ENCODE assay signal across 14 cellular contexts in the genomic region with DNA sequence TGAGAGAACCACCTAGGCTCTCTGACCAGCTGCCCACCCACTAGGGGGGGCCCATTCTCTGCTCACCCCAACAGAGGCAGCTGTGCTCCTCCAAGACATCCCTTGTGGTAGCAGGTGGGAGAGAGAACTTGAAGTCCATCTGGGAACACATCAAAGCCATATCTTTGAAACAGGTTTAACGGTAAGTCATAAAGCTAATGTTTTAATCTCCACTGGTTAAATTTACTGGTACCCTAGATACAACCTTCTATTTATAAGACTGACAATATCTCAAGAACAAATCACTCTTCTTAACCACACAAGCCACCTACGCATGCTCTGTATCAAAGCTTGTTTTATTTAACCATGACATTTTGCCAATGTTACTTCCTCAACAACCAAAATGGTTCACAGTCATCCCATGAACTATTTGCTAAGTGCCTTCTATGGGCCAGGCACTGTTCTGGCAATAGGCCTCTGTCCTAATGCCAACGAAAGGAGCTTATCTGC. TPM values are rescaled to one million over a fixed set of nuclear protein-coding genes. Genes with fewer than 3 reads are reported as not detected.
DNase-seq lines count a peak whose midpoint lies in the region; ATAC-seq, FAIRE-seq and TF ChIP-seq lines count a peak whose summit lies in the region.
"Had no signal": no experiment of that assay in that cellular context is flagged by ENCODE, and none has a peak within 500 bp of the region (broad histone marks: within the 10 kb centered on the region; RNA-seq: fewer than 3 reads in every experiment).

No MANE protein-coding gene starts in this region.

- peak overlapping the region; percentile 24 to 85 for H3K27ac Mint-ChIP-seq in activated naive CD4-positive, alpha-beta T cell treated with anti-CD3 and anti-CD28 coated beads, Interleukin-2, amount 50 U/mL, for 72 hours
- H3K27ac Mint-ChIP-seq in activated naive CD4-positive, alpha-beta T cell treated with anti-CD3 and anti-CD28 coated beads, Interleukin-2, amount 10 ng/mL, durations not matched to agents 7 days and 5 days = no peak overlapping the region
- H3K27ac Mint-ChIP-seq in WTC11 = no peak overlapping the region

- H3K4me1 ChIP-seq in foreskin keratinocyte = no peaks in the 10 kb centered on the region
- H3K4me1 ChIP-seq: upper lobe of right lung had no signal

- no peak for DNase-seq in activated naive CD4-positive, alpha-beta T cell treated with anti-CD3 and anti-CD28 coated beads, Interleukin-2, amount 50 U/mL, for 72 hours (ENCODE audit: low spot score in 2 of 2)
- DNase-seq in activated naive CD4-positive, alpha-beta T cell treated with anti-CD3 and anti-CD28 coated beads, Interleukin-2, amount 10 ng/mL, durations not matched to agents 7 days and 5 days = no peak
- DNase-seq in WTC11 (ENCODE audit: low spot score) (no peak), foreskin keratinocyte (no peak), pons (ENCODE audit: low spot score) (no peak), GM12891 (ENCODE audit: insufficient read length, low spot score) (no peak), nucleus accumbens (lab: John Stamatoyannopoulos, UW) (no peak)
- no peak for DNase-seq in stimulated activated naive CD8-positive, alpha-beta T cell treated with anti-CD3 and anti-CD28 coated beads, Interleukin-15, Interleukin-2, amounts not matched to agents 100 U/mL and 50 U/mL, for 24 hours
- DNase-seq: DMS79 treated with DMSO at 0.1 percent for 48 hours; effector CD4-positive, alpha-beta T cell; foreskin melanocyte; mucosa of descending colon; posterior cingulate gyrus; upper lobe of right lung had no signal

- H3K27me3 Mint-ChIP-seq in activated naive CD4-positive, alpha-beta T cell treated with anti-CD3 and anti-CD28 coated beads, Interleukin-2, amount 10 ng/mL, durations not matched to agents 7 days and 5 days = no peaks in the 10 kb centered on the region
- H3K27me3 Mint-ChIP-seq in WTC11 (ENCODE audit: low read depth) = no peaks in the 10 kb centered on the region

- H3K36me3 Mint-ChIP-seq in activated naive CD4-positive, alpha-beta T cell treated with anti-CD3 and anti-CD28 coated beads, Interleukin-2, amount 50 U/mL, for 72 hours = peaks cover 31 to 61% of the 10 kb centered on the region in 2 donors
- H3K36me3 Mint-ChIP-seq in activated naive CD4-positive, alpha-beta T cell treated with anti-CD3 and anti-CD28 coated beads, Interleukin-2, amount 10 ng/mL, durations not matched to agents 7 days and 5 days = peaks cover 54% of the 10 kb centered on the region
- H3K36me3 Mint-ChIP-seq in WTC11 = peaks cover 49% of the 10 kb centered on the region

- no peak for TF ChIP-seq CTCF in WTC11 (IDR thresholded peaks at IDR 0.05)
- TF ChIP-seq CTCF in foreskin keratinocyte (conservative IDR thresholded peaks at IDR 0.05) = peak; percentile 18

- H3K27ac ChIP-seq in foreskin keratinocyte = no peak overlapping the region
- H3K27ac ChIP-seq: upper lobe of right lung had no signal

- peak; percentile 71 to 74 for ATAC-seq in activated naive CD4-positive, alpha-beta T cell treated with anti-CD3 and anti-CD28 coated beads, Interleukin-2, amount 50 U/mL, for 72 hours
- ATAC-seq in WTC11 (peak; percentile 28; the same call in 1 of the 2 replicates), foreskin keratinocyte (no peak)
- ATAC-seq in stimulated activated naive CD8-positive, alpha-beta T cell treated with anti-CD3 and anti-CD28 coated beads, Interleukin-15, Interleukin-2, amounts not matched to agents 100 U/mL and 50 U/mL, for 24 hours = peak; percentile 72
- ATAC-seq: mucosa of descending colon, upper lobe of right lung had no signal

- no peaks in the 10 kb centered on the region for H3K27me3 ChIP-seq in foreskin keratinocyte
- H3K27me3 ChIP-seq: upper lobe of right lung had no signal

- POLR2A ChIA-PET in WTC11 (lab: Charles Lee) = no interaction called here

- CTCF ChIA-PET in activated naive CD4-positive, alpha-beta T cell treated with anti-CD3 and anti-CD28 coated beads, Interleukin-2, amount 10 ng/mL, durations not matched to agents 7 days and 5 days (lab: Charles Lee) = interaction anchor here (0.8 to 1.3 kb wide), 5 partner anchors 16 to 308 kb away, joined by 3 to 5 read pairs (median 4); no protein-coding TSS in a partner anchor
- CTCF ChIA-PET in WTC11 (lab: Charles Lee) = interaction anchor here (1.1 kb wide), 1 partner anchor 85 kb away, joined by 3 read pairs; no protein-coding TSS in a partner anchor

- peaks cover 10% of the 10 kb centered on the region for H3K4me1 Mint-ChIP-seq in activated naive CD4-positive, alpha-beta T cell treated with anti-CD3 and anti-CD28 coated beads, Interleukin-2, amount 10 ng/mL, durations not matched to agents 7 days and 5 days
- H3K4me1 Mint-ChIP-seq in WTC11 = peaks cover 27% of the 10 kb centered on the region

- FAIRE-seq in GM12891 (lab: Jason Lieb, UNC) = no peak

- TF ChIP-seq POLR2A in GM12891 (IDR thresholded peaks at IDR 0.05; ENCODE audit: low read depth, low read length) = no peak

- no peak overlapping the region for H3K4me3 Mint-ChIP-seq in activated naive CD4-positive, alpha-beta T cell treated with anti-CD3 and anti-CD28 coated beads, Interleukin-2, amount 10 ng/mL, durations not matched to agents 7 days and 5 days
- no peak overlapping the region for H3K4me3 Mint-ChIP-seq in WTC11

- H3K9me3 Mint-ChIP-seq in activated naive CD4-positive, alpha-beta T cell treated with anti-CD3 and anti-CD28 coated beads, Interleukin-2, amount 50 U/mL, for 72 hours = peaks cover 0 to 11% of the 10 kb centered on the region in 2 donors
- no peaks in the 10 kb centered on the region for H3K9me3 Mint-ChIP-seq in activated naive CD4-positive, alpha-beta T cell treated with anti-CD3 and anti-CD28 coated beads, Interleukin-2, amount 10 ng/mL, durations not matched to agents 7 days and 5 days
- H3K9me3 Mint-ChIP-seq in WTC11 = peaks cover 14% of the 10 kb centered on the region

TF ChIP-seq in WTC11, 78 proteins besides CTCF, POLR2A, EP300 and RAD21 (continues in another document):
- TF ChIP-seq, protein P1, sequence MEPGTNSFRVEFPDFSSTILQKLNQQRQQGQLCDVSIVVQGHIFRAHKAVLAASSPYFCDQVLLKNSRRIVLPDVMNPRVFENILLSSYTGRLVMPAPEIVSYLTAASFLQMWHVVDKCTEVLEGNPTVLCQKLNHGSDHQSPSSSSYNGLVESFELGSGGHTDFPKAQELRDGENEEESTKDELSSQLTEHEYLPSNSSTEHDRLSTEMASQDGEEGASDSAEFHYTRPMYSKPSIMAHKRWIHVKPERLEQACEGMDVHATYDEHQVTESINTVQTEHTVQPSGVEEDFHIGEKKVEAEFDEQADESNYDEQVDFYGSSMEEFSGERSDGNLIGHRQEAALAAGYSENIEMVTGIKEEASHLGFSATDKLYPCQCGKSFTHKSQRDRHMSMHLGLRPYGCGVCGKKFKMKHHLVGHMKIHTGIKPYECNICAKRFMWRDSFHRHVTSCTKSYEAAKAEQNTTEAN (CRISPR knock-in tag; IDR thresholded peaks at IDR 0.05) = no peak
- TF ChIP-seq NR1H2 (CRISPR knock-in tag; IDR thresholded peaks at IDR 0.05) (no peak), ZNF232 (CRISPR knock-in tag; IDR thresholded peaks at IDR 0.05) (no peak), ZNF671 (CRISPR knock-in tag; IDR thresholded peaks at IDR 0.05) (no peak), TEAD4 (CRISPR knock-in tag; IDR thresholded peaks at IDR 0.05) (no peak), CREM (CRISPR knock-in tag; IDR thresholded peaks at IDR 0.05) (no peak), FOXJ3 (CRISPR knock-in tag; IDR thresholded peaks at IDR 0.05; ENCODE audit: borderline replicate concordance) (no peak), ZNF219 (CRISPR knock-in tag; IDR thresholded peaks at IDR 0.05; ENCODE audit: borderline replicate concordance) (no peak), ATF1 (CRISPR knock-in tag; IDR thresholded peaks at IDR 0.05) (no peak)
- TF ChIP-seq, protein P2, sequence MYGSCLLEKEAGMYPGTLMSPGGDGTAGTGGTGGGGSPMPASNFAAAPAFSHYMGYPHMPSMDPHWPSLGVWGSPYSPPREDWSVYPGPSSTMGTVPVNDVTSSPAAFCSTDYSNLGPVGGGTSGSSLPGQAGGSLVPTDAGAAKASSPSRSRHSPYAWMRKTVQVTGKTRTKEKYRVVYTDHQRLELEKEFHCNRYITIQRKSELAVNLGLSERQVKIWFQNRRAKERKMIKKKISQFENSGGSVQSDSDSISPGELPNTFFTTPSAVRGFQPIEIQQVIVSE (CRISPR knock-in tag; IDR thresholded peaks at IDR 0.05; ENCODE audit: borderline replicate concordance) = no peak

TF ChIP-seq in GM12891, 5 proteins besides CTCF, POLR2A, EP300 and RAD21:
- TF ChIP-seq PAX5 (IDR thresholded peaks at IDR 0.05; ENCODE audit: insufficient read depth, low read length, severe bottlenecking) = no peak
- no peak for TF ChIP-seq SPI1 (IDR thresholded peaks at IDR 0.05; ENCODE audit: low read depth, low read length)
- TF ChIP-seq POLR2AphosphoS5 (IDR thresholded peaks at IDR 0.05; ENCODE audit: low read depth, low read length) = no peak
- no peak for TF ChIP-seq POU2F2 (IDR thresholded peaks at IDR 0.05; ENCODE audit: low read depth, low read length)
- no peak for TF ChIP-seq TAF1 (IDR thresholded peaks at IDR 0.05; ENCODE audit: low read depth, low read length)
TF ChIP-seq in GM12891: peak in this region for 0.

RNA-seq across cellular contexts. Expression of a gene that starts 20.4 kb away (rescaled TPM):
- 10 to 100 TPM; 24.1 to 39.7 TPM for total RNA-seq in activated naive CD4-positive, alpha-beta T cell treated with anti-CD3 and anti-CD28 coated beads, Interleukin-2, amount 50 U/mL, for 72 hours
- 30.4 to 32.3 TPM (median 32.0 TPM) in 3 replicates for total RNA-seq in WTC11 (2021)
- total RNA-seq in foreskin keratinocyte = 7.8 and 8.1 TPM in 2 replicates
- polyA plus RNA-seq in foreskin keratinocyte = 5.3 and 5.8 TPM in 2 replicates
- 3.1 TPM for polyA plus RNA-seq in GM12891 (2012; ENCODE audit: low read depth, missing spikeins)

Comparison
In these comparisons a context has a peak if more than half of its experiments do, and no peak if none do; other contexts are left out.
1. H3K27ac Mint-ChIP-seq: peak in activated naive CD4-positive, alpha-beta T cell treated with anti-CD3 and anti-CD28 coated beads, Interleukin-2, amount 50 U/mL, for 72 hours (2 of 2); none in activated naive CD4-positive, alpha-beta T cell treated with anti-CD3 and anti-CD28 coated beads, Interleukin-2, amount 10 ng/mL, durations not matched to agents 7 days and 5 days (single experiment) and WTC11 (single experiment).